ENCODE assay signal across 12 cellular contexts in genomic region chr2:36450466-36451196, GRCh38.
DNase-seq lines count a peak whose midpoint lies in the region; FAIRE-seq and TF ChIP-seq lines count a peak whose summit lies in the region.
"Had no signal": no experiment of that assay in that cellular context is flagged by ENCODE, and none has a peak within 500 bp of the region (broad histone marks: within the 10 kb centered on the region; RNA-seq: fewer than 3 reads in every experiment).

No MANE protein-coding gene starts in this region.

- H3K4me3 ChIP-seq in hepatocyte (no peak overlapping the region), HAP-1 (no peak overlapping the region)
- H3K4me3 ChIP-seq: dorsolateral prefrontal cortex, lung, SJCRH30 had no signal

- TF ChIP-seq CTCF in MCF 10A (IDR thresholded peaks at IDR 0.05; ENCODE audit: unreplicated experiment) (no peak), hepatocyte (IDR thresholded peaks at IDR 0.05; ENCODE audit: poor library complexity) (no peak)

- no peak for TF ChIP-seq POLR2A in H54 (IDR thresholded peaks at IDR 0.05; ENCODE audit: low read depth, low read length)

- in situ Hi-C loops in HAP-1 (cut with MboI; ENCODE audit: low sequenced_read_pairs), result no loop called here

- H3K4me2 ChIP-seq in hepatocyte, result peak overlapping the region; percentile 23

- no peaks in the 10 kb centered on the region for H3K9me2 ChIP-seq in hepatocyte (replicated peaks; ENCODE audit: insufficient read depth)

- H3K36me3 ChIP-seq in hepatocyte (replicated peaks; ENCODE audit: insufficient read depth, low read depth), result no peaks in the 10 kb centered on the region
- H3K36me3 ChIP-seq in HAP-1 (replicated peaks), result peaks cover 4% of the 10 kb centered on the region; the same call in 1 of the 2 replicates

- CTCF ChIA-PET in MCF 10A (lab: Yijun Ruan, JAX), result interaction anchor here (0.6 to 5.7 kb wide), 5 partner anchors 10 to 282 kb away, joined by 3 to 32 read pairs (median 6); no protein-coding TSS in a partner anchor

- H3K9me3 ChIP-seq in hepatocyte (ENCODE audit: low read depth) (no peaks in the 10 kb centered on the region), HAP-1 (no peaks in the 10 kb centered on the region)
- H3K9me3 ChIP-seq: SJCRH30 had no signal

- peak overlapping the region; percentile 5 for H3K27ac Mint-ChIP-seq in MCF 10A (ENCODE audit: low read depth, unreplicated experiment)

- no peaks in the 10 kb centered on the region for H4K20me1 ChIP-seq in hepatocyte (ENCODE audit: insufficient read depth, poor library complexity, severe bottlenecking)

- H3K27me3 ChIP-seq in hepatocyte (no peaks in the 10 kb centered on the region), HAP-1 (ENCODE audit: low read depth) (no peaks in the 10 kb centered on the region)
- H3K27me3 ChIP-seq: dorsolateral prefrontal cortex, SJCRH30 had no signal

- H3K4me1 Mint-ChIP-seq in MCF 10A (ENCODE audit: insufficient read depth, unreplicated experiment), result peaks cover 37% of the 10 kb centered on the region

- H3K79me2 ChIP-seq in hepatocyte, result no peaks in the 10 kb centered on the region

- peaks cover 13% of the 10 kb centered on the region for H3K4me1 ChIP-seq in hepatocyte (ENCODE audit: insufficient read depth)
- H3K4me1 ChIP-seq in HAP-1, result no peaks in the 10 kb centered on the region

- H3K36me3 Mint-ChIP-seq in MCF 10A (ENCODE audit: insufficient read depth, unreplicated experiment), result no peaks in the 10 kb centered on the region

- intact Hi-C loops in MCF 10A (cut with micrococcal nuclease), result no loop called here

- FAIRE-seq in H54 (lab: Jason Lieb, UNC), result peak; percentile 65

- BruUV-seq in MCF 10A (replicated peaks; lab: Mats Ljungman, UMichigan), result no TSS peak

- POLR2A ChIA-PET in MCF 10A (lab: Yijun Ruan, JAX), result interaction anchor here (0.8 to 3.4 kb wide), 12 partner anchors 9 to 98 kb away, joined by 3 to 25 read pairs (median 8); partner anchors contain the start of gene CRIM1

- H3K9me3 Mint-ChIP-seq in MCF 10A (ENCODE audit: unreplicated experiment), result no peaks in the 10 kb centered on the region

- no peak overlapping the region for H3K4me3 Mint-ChIP-seq in MCF 10A (ENCODE audit: unreplicated experiment)

- H2AFZ ChIP-seq in hepatocyte, result no peak overlapping the region

- H3K27me3 Mint-ChIP-seq in MCF 10A (ENCODE audit: insufficient read depth, unreplicated experiment), result no peaks in the 10 kb centered on the region

- H3K27ac ChIP-seq in hepatocyte, result peak overlapping the region; percentile 61
- H3K27ac ChIP-seq: SJCRH30 had no signal

- DNase-seq in H54 (ENCODE audit: insufficient read length, low spot score), result peak; percentile 48
- peak; percentile 59 for DNase-seq in MCF 10A (ENCODE audit: unreplicated experiment)
- no peak for DNase-seq in hepatocyte (ENCODE audit: low spot score)
- peak; percentile 65 for DNase-seq in stromal cell of bone marrow (ENCODE audit: low read depth)
- no peak for DNase-seq in HAP-1 (ENCODE audit: low spot score in 2 of 2)
- DNase-seq in middle frontal gyrus (ENCODE audit: extremely low spot score, low spot score), result no peak
- no peak for DNase-seq in activated CD4-positive, alpha-beta T cell treated with anti-CD3 and anti-CD28 coated beads, Interleukin-2, amount 50 U/mL, for 1 hour
- no peak for DNase-seq in LoVo (ENCODE audit: low spot score)
- DNase-seq: dorsolateral prefrontal cortex, MM.1S had no signal

- WGBS in hepatocyte (ENCODE audit: low lambda C conversion rate, missing lambda C conversion rate), result 77% methylated on average over 5 of the region's 5 CpGs

Comparison
In these comparisons a context has a peak if more than half of its experiments do, and no peak if none do; other contexts are left out.
1. DNase-seq: peak in H54 (single experiment), MCF 10A (single experiment) and stromal cell of bone marrow (single experiment); none in hepatocyte (single experiment), HAP-1 (0 of 2), middle frontal gyrus (single experiment), activated CD4-positive, alpha-beta T cell treated with anti-CD3 and anti-CD28 coated beads, Interleukin-2, amount 50 U/mL, for 1 hour (single experiment) and LoVo (single experiment).